ENCODE assay signal across 18 cellular contexts in genomic region chr21:41772351-41773080, GRCh38.
"Had no signal": no experiment of that assay in that cellular context is flagged by ENCODE, and none has a peak within 500 bp of the region (broad histone marks: within the 10 kb centered on the region; RNA-seq: fewer than 3 reads in every experiment).

No MANE protein-coding gene starts in this region.

- H3K9me3 ChIP-seq: tibial nerve had no signal

- H3K36me3 ChIP-seq: brain microvascular endothelial cell, tibial nerve had no signal

- H3K4me3 Mint-ChIP-seq: activated B cell treated with CpG ODN at 0.5 μM for 24 hours; activated CD8-positive, alpha-beta T cell treated with anti-CD3 and anti-CD28 coated beads for 36 hours; activated naive CD8-positive, alpha-beta T cell treated with anti-CD3 and anti-CD28 coated beads, Interleukin-2, amount 10 ng/mL, durations not matched to agents 7 days and 5 days; activated T-cell treated with anti-CD3 and anti-CD28 coated beads, Interleukin-2, amount 50 U/mL, for 4 hours; central memory CD8-positive, alpha-beta T cell; natural killer cell treated with Interleukin-12 subunit alpha and Interleukin-12 subunit beta and Interleukin-15 and Interleukin-18, amount 100 ng/mL, for 72 hours had no signal

- H3K27ac Mint-ChIP-seq: activated B cell treated with CpG ODN at 0.5 μM for 24 hours; activated CD8-positive, alpha-beta T cell treated with anti-CD3 and anti-CD28 coated beads for 36 hours; activated naive CD8-positive, alpha-beta T cell treated with anti-CD3 and anti-CD28 coated beads, Interleukin-2, amount 10 ng/mL, durations not matched to agents 7 days and 5 days; natural killer cell treated with Interleukin-12 subunit alpha and Interleukin-12 subunit beta and Interleukin-15 and Interleukin-18, amount 100 ng/mL, for 72 hours had no signal

- H3K27ac ChIP-seq: brain microvascular endothelial cell, tibial nerve had no signal

- DNase-seq: activated B cell treated with CpG ODN at 0.5 μM for 24 hours; activated CD4-positive, alpha-beta T cell treated with anti-CD3 and anti-CD28 coated beads for 48 hours; activated CD8-positive, alpha-beta T cell treated with anti-CD3 and anti-CD28 coated beads for 36 hours; activated gamma-delta T cell treated with Interleukin-2 at 50 U/mL for 16 hours; activated naive CD8-positive, alpha-beta T cell treated with anti-CD3 and anti-CD28 coated beads, Interleukin-2, amount 10 ng/mL, durations not matched to agents 7 days and 5 days; activated T-cell treated with anti-CD3 and anti-CD28 coated beads, Interleukin-2, amount 50 U/mL, for 4 hours; brain microvascular endothelial cell; cortex of kidney; effector CD8-positive, alpha-beta T cell; foreskin fibroblast; hypothalamus; kidney glomerular epithelial cell; mesenchymal stem cell; stimulated activated naive CD4-positive, alpha-beta T cell; T-helper 2 cell had no signal

- H3K9me3 Mint-ChIP-seq: activated B cell treated with CpG ODN at 0.5 μM for 24 hours; activated CD8-positive, alpha-beta T cell treated with anti-CD3 and anti-CD28 coated beads for 36 hours; activated naive CD8-positive, alpha-beta T cell treated with anti-CD3 and anti-CD28 coated beads, Interleukin-2, amount 10 ng/mL, durations not matched to agents 7 days and 5 days; activated T-cell treated with anti-CD3 and anti-CD28 coated beads, Interleukin-2, amount 50 U/mL, for 4 hours; central memory CD8-positive, alpha-beta T cell; natural killer cell treated with Interleukin-12 subunit alpha and Interleukin-12 subunit beta and Interleukin-15 and Interleukin-18, amount 100 ng/mL, for 72 hours had no signal

- H3K36me3 Mint-ChIP-seq: activated naive CD8-positive, alpha-beta T cell treated with anti-CD3 and anti-CD28 coated beads, Interleukin-2, amount 10 ng/mL, durations not matched to agents 7 days and 5 days had no signal

- H3K4me3 ChIP-seq: tibial nerve had no signal
